In the genomic region with DNA sequence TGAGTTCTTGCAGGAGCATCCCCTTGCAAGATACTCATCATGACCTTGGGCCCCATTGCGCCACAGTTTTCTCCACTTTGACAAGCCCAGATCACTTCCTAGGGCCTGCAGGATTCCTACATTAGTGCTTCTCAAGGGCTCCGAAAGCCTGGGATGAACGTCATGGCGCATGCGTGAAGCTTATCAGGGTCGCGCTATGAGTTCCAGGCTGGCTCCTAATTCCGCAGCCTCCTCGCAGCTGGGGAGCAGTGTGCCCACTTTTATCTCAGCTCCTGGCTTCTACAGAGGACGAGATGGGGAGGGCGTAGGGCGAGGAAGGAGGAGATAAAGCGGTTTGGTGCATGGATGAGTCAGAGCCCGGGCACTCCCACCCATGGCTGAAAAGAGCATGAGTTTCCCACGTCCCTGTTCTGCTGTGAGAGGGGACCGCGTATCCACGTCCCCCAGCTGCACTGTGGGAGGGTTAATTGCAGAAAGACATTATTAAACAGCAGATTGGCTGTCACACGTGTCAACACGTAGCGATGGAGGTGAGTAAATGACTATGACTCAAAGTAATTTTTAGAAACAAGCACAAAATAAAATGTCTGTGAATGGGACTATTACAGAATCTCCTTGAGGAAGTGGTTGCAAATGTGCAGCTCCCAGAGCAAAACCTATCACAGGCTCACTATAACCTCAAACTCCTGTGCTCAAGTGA, we compare ENCODE assay signal across 1 cellular context.
TF ChIP-seq lines count a peak whose summit lies in the region.

No MANE protein-coding gene starts in this region.

TF ChIP-seq in K562, 482 proteins besides CTCF, POLR2A, EP300 and RAD21 (continued from another document and continues in another):
- TF ChIP-seq, protein P1, sequence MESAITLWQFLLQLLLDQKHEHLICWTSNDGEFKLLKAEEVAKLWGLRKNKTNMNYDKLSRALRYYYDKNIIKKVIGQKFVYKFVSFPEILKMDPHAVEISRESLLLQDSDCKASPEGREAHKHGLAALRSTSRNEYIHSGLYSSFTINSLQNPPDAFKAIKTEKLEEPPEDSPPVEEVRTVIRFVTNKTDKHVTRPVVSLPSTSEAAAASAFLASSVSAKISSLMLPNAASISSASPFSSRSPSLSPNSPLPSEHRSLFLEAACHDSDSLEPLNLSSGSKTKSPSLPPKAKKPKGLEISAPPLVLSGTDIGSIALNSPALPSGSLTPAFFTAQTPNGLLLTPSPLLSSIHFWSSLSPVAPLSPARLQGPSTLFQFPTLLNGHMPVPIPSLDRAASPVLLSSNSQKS (CRISPR knock-in tag; IDR thresholded peaks at IDR 0.05): no peak
- TF ChIP-seq MTA1 (IDR thresholded peaks at IDR 0.05; ENCODE audit: borderline replicate concordance) (peak; percentile 82), EGR1 (conservative IDR thresholded peaks at IDR 0.05) (peak; percentile 67), ZNF175 (CRISPR knock-in tag; IDR thresholded peaks at IDR 0.05; ENCODE audit: low read depth) (peak; percentile 87), NONO (IDR thresholded peaks at IDR 0.05; ENCODE audit: low read depth in 2 of 2, low read length in 1 of 2) (peak in 1 of 2 experiments; percentile 69; a peak in 1 of 4 replicates), ZBTB7A (IDR thresholded peaks at IDR 0.05; ENCODE audit: borderline replicate concordance, control insufficient read depth, low read depth, low read length) (peak; percentile 24; the same call in 1 of the 2 replicates), FOS (IDR thresholded peaks at IDR 0.05; ENCODE audit: extremely low read depth, insufficient read length) (peak; percentile 65), RCOR1 (IDR thresholded peaks at IDR 0.05; ENCODE audit: borderline replicate concordance in 1 of 2, low read depth in 2 of 2, low read length in 2 of 2) (peak; percentile 55 to 91; a peak in 3 of 4 replicates), KDM1A (IDR thresholded peaks at IDR 0.05) (peak; percentile 22 to 80; a peak in 2 of 4 replicates), JUND (IDR thresholded peaks at IDR 0.05; ENCODE audit: borderline replicate concordance, low read depth, low read length) (peak; percentile 98), JUND (tag; IDR thresholded peaks at IDR 0.05; ENCODE audit: borderline replicate concordance, low read depth, low read length) (peak; percentile 98; the same call in 2 of the 3 replicates), ATF1 (CRISPR knock-in tag; IDR thresholded peaks at IDR 0.05) (no peak), ATF1 (tag; IDR thresholded peaks at IDR 0.05) (peak; percentile 78), STAG1 (CRISPR knock-in tag; IDR thresholded peaks at IDR 0.05; ENCODE audit: borderline replicate concordance) (0 out of 2 replicates have a peak, but pooled peaks have one; percentile 6), GATAD2B (IDR thresholded peaks at IDR 0.05; ENCODE audit: borderline replicate concordance) (peak; percentile 66; the same call in 1 of the 2 replicates), ATF7 (IDR thresholded peaks at IDR 0.05) (peak; percentile 64; the same call in 1 of the 2 replicates), ZFP36 (IDR thresholded peaks at IDR 0.05; ENCODE audit: low read depth, low read length, partially characterized antibody) (peak; percentile 96), KLF16 (IDR thresholded peaks at IDR 0.05) (peak; percentile 92), DACH1 (IDR thresholded peaks at IDR 0.05; ENCODE audit: partially characterized antibody) (peak; percentile 71), JUNB (CRISPR knock-in tag; conservative IDR thresholded peaks at IDR 0.05) (peak; percentile 78), SMARCC2 (IDR thresholded peaks at IDR 0.05; ENCODE audit: low read depth) (peak; percentile 93), TAL1 (IDR thresholded peaks at IDR 0.05) (peak; percentile 77), MYNN (IDR thresholded peaks at IDR 0.05) (peak; percentile 96), MYNN (CRISPR knock-in tag; IDR thresholded peaks at IDR 0.05) (no peak), RNF2 (IDR thresholded peaks at IDR 0.05) (peak; percentile 88), CBFA2T3 (IDR thresholded peaks at IDR 0.05) (peak; percentile 97), ZNF75A (CRISPR knock-in tag; IDR thresholded peaks at IDR 0.05) (peak; percentile 47; the same call in 1 of the 2 replicates), KLF13 (tag; IDR thresholded peaks at IDR 0.05; ENCODE audit: borderline replicate concordance, low read depth) (peak; percentile 49; the same call in 1 of the 2 replicates)
- TF ChIP-seq, protein P2, sequence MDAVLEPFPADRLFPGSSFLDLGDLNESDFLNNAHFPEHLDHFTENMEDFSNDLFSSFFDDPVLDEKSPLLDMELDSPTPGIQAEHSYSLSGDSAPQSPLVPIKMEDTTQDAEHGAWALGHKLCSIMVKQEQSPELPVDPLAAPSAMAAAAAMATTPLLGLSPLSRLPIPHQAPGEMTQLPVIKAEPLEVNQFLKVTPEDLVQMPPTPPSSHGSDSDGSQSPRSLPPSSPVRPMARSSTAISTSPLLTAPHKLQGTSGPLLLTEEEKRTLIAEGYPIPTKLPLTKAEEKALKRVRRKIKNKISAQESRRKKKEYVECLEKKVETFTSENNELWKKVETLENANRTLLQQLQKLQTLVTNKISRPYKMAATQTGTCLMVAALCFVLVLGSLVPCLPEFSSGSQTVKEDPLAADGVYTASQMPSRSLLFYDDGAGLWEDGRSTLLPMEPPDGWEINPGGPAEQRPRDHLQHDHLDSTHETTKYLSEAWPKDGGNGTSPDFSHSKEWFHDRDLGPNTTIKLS (IDR thresholded peaks at IDR 0.05; ENCODE audit: borderline replicate concordance, low read depth): 0 out of 2 replicates have a peak, but pooled peaks have one; percentile 27
- TF ChIP-seq, protein P3, sequence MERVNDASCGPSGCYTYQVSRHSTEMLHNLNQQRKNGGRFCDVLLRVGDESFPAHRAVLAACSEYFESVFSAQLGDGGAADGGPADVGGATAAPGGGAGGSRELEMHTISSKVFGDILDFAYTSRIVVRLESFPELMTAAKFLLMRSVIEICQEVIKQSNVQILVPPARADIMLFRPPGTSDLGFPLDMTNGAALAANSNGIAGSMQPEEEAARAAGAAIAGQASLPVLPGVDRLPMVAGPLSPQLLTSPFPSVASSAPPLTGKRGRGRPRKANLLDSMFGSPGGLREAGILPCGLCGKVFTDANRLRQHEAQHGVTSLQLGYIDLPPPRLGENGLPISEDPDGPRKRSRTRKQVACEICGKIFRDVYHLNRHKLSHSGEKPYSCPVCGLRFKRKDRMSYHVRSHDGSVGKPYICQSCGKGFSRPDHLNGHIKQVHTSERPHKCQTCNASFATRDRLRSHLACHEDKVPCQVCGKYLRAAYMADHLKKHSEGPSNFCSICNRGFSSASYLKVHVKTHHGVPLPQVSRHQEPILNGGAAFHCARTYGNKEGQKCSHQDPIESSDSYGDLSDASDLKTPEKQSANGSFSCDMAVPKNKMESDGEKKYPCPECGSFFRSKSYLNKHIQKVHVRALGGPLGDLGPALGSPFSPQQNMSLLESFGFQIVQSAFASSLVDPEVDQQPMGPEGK (CRISPR knock-in tag; IDR thresholded peaks at IDR 0.05; ENCODE audit: borderline replicate concordance): no peak
- TF ChIP-seq, protein P4, sequence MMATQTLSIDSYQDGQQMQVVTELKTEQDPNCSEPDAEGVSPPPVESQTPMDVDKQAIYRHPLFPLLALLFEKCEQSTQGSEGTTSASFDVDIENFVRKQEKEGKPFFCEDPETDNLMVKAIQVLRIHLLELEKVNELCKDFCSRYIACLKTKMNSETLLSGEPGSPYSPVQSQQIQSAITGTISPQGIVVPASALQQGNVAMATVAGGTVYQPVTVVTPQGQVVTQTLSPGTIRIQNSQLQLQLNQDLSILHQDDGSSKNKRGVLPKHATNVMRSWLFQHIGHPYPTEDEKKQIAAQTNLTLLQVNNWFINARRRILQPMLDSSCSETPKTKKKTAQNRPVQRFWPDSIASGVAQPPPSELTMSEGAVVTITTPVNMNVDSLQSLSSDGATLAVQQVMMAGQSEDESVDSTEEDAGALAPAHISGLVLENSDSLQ (IDR thresholded peaks at IDR 0.05): peak; percentile 58
- TF ChIP-seq, protein P5, sequence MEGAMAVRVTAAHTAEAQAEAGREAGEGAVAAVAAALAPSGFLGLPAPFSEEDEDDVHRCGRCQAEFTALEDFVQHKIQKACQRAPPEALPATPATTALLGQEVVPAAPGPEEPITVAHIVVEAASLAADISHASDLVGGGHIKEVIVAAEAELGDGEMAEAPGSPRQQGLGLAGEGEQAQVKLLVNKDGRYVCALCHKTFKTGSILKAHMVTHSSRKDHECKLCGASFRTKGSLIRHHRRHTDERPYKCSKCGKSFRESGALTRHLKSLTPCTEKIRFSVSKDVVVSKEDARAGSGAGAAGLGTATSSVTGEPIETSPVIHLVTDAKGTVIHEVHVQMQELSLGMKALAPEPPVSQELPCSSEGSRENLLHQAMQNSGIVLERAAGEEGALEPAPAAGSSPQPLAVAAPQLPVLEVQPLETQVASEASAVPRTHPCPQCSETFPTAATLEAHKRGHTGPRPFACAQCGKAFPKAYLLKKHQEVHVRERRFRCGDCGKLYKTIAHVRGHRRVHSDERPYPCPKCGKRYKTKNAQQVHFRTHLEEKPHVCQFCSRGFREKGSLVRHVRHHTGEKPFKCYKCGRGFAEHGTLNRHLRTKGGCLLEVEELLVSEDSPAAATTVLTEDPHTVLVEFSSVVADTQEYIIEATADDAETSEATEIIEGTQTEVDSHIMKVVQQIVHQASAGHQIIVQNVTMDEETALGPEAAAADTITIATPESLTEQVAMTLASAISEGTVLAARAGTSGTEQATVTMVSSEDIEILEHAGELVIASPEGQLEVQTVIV (CRISPR knock-in tag; IDR thresholded peaks at IDR 0.05; ENCODE audit: borderline replicate concordance): no peak
- TF ChIP-seq, protein P6, sequence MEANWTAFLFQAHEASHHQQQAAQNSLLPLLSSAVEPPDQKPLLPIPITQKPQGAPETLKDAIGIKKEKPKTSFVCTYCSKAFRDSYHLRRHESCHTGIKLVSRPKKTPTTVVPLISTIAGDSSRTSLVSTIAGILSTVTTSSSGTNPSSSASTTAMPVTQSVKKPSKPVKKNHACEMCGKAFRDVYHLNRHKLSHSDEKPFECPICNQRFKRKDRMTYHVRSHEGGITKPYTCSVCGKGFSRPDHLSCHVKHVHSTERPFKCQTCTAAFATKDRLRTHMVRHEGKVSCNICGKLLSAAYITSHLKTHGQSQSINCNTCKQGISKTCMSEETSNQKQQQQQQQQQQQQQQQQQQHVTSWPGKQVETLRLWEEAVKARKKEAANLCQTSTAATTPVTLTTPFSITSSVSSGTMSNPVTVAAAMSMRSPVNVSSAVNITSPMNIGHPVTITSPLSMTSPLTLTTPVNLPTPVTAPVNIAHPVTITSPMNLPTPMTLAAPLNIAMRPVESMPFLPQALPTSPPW (CRISPR knock-in tag; IDR thresholded peaks at IDR 0.05): peak; percentile 96
- TF ChIP-seq, protein P7, sequence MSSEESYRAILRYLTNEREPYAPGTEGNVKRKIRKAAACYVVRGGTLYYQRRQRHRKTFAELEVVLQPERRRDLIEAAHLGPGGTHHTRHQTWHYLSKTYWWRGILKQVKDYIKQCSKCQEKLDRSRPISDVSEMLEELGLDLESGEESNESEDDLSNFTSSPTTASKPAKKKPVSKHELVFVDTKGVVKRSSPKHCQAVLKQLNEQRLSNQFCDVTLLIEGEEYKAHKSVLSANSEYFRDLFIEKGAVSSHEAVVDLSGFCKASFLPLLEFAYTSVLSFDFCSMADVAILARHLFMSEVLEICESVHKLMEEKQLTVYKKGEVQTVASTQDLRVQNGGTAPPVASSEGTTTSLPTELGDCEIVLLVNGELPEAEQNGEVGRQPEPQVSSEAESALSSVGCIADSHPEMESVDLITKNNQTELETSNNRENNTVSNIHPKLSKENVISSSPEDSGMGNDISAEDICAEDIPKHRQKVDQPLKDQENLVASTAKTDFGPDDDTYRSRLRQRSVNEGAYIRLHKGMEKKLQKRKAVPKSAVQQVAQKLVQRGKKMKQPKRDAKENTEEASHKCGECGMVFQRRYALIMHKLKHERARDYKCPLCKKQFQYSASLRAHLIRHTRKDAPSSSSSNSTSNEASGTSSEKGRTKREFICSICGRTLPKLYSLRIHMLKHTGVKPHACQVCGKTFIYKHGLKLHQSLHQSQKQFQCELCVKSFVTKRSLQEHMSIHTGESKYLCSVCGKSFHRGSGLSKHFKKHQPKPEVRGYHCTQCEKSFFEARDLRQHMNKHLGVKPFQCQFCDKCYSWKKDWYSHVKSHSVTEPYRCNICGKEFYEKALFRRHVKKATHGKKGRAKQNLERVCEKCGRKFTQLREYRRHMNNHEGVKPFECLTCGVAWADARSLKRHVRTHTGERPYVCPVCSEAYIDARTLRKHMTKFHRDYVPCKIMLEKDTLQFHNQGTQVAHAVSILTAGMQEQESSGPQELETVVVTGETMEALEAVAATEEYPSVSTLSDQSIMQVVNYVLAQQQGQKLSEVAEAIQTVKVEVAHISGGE (CRISPR knock-in tag; IDR thresholded peaks at IDR 0.05): peak in 1 of 3 experiments; percentile 63; a peak in 1 of 6 replicates
- TF ChIP-seq, protein P8, sequence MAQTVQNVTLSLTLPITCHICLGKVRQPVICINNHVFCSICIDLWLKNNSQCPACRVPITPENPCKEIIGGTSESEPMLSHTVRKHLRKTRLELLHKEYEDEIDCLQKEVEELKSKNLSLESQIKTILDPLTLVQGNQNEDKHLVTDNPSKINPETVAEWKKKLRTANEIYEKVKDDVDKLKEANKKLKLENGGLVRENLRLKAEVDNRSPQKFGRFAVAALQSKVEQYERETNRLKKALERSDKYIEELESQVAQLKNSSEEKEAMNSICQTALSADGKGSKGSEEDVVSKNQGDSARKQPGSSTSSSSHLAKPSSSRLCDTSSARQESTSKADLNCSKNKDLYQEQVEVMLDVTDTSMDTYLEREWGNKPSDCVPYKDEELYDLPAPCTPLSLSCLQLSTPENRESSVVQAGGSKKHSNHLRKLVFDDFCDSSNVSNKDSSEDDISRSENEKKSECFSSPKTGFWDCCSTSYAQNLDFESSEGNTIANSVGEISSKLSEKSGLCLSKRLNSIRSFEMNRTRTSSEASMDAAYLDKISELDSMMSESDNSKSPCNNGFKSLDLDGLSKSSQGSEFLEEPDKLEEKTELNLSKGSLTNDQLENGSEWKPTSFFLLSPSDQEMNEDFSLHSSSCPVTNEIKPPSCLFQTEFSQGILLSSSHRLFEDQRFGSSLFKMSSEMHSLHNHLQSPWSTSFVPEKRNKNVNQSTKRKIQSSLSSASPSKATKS (CRISPR knock-in tag; IDR thresholded peaks at IDR 0.05): no peak
